13 cellular contexts compared by ENCODE assay signal in the genomic region with DNA sequence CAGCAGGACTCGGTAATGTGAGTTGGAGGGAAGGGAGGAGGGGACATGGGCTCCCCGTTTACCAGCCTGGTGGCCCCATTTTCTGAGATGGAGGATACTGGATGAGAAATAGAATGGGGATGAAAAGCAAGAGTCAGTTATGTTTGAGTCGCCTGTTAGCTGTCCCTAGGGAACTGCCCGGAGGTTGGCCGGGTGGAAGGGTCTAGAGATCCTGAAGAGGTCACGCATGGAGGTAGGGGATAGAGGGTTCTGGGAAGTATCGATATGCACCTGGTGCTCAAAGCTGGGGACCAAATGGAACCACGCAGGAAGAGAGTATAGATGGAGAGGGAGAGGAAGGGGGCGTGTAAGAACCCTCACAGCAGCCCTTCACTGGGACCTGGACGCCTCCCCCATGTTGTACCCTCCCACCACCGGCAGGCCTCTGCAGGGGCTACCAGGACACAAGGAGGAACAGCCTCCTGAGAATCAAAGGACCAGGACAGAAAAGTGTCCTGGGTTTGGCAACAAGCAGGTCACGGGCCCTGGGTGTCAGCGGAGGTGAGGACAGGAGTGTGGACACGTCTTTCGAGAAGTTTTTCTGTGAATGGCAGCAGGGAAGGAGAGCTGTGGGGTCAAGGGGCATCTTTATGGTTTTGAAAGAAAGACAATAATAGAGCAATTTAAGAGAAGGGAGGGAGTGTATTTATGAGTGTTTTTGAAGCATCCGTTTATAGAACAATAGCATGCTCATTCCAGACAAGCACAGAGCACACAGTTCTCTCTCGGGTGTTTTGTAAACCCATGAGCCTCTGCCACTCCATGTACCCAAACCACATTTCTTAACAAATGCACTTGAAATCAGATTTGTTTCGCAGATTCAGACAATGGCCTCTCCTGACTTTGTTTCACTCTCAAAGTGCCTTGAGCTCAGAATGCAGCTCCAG.
DNase-seq lines count a peak whose midpoint lies in the region; ATAC-seq and TF ChIP-seq lines count a peak whose summit lies in the region.
"Had no signal": no experiment of that assay in that cellular context is flagged by ENCODE, and none has a peak within 500 bp of the region (broad histone marks: within the 10 kb centered on the region; RNA-seq: fewer than 3 reads in every experiment).

No MANE protein-coding gene starts in this region.

- ATAC-seq in activated naive CD4-positive, alpha-beta T cell treated with anti-CD3 and anti-CD28 coated beads, Interleukin-2, amount 50 U/mL, for 72 hours, result no peak
- ATAC-seq: K562 had no signal

- H3K36me3 ChIP-seq in endodermal cell (ENCODE audit: control insufficient read depth, insufficient read depth, low read length), result peaks cover 13% of the 10 kb centered on the region
- H3K36me3 ChIP-seq in uterus, result no peaks in the 10 kb centered on the region

- peaks cover 36% of the 10 kb centered on the region for H3K4me1 Mint-ChIP-seq in activated naive CD4-positive, alpha-beta T cell treated with anti-CD3 and anti-CD28 coated beads, Interleukin-2, amount 50 U/mL, for 24 hours
- H3K4me1 Mint-ChIP-seq in endodermal cell (peaks cover 7% of the 10 kb centered on the region), nephron progenitor cell (peaks cover 44% of the 10 kb centered on the region)

- no peak for TF ChIP-seq CTCF in endodermal cell (conservative IDR thresholded peaks at IDR 0.05)
- TF ChIP-seq CTCF in nephron progenitor cell (IDR thresholded peaks at IDR 0.05), result no peak
- TF ChIP-seq CTCF in uterus (IDR thresholded peaks at IDR 0.05), result no peak

- H3K27ac ChIP-seq in endodermal cell (ENCODE audit: low read depth, low read length) (no peak overlapping the region), uterus (no peak overlapping the region)

- 89 to 93% methylated on average over 13 to 18 of the region's 18 CpGs for WGBS in endodermal cell (ENCODE audit: insufficient coverage in 1 of 2, insufficient read length in 1 of 2), 2 experiments

- no peak overlapping the region for H3K4me3 Mint-ChIP-seq in activated naive CD4-positive, alpha-beta T cell treated with anti-CD3 and anti-CD28 coated beads, Interleukin-2, amount 50 U/mL, for 24 hours
- H3K4me3 Mint-ChIP-seq in endodermal cell, result no peak overlapping the region
- no peak overlapping the region for H3K4me3 Mint-ChIP-seq in nephron progenitor cell

- no peak overlapping the region for H3K9ac ChIP-seq in endodermal cell (ENCODE audit: extremely low read depth, low read length, poor library complexity, severe bottlenecking)

- TF ChIP-seq POLR2A in uterus (IDR thresholded peaks at IDR 0.05), result no peak

- H3K27me3 ChIP-seq in endodermal cell (ENCODE audit: control insufficient read depth, insufficient read depth, low read length, poor library complexity, severe bottlenecking), result no peaks in the 10 kb centered on the region
- H3K27me3 ChIP-seq in uterus, result no peaks in the 10 kb centered on the region

- intact Hi-C loops in uterus (cut with DNase I; ENCODE audit: low total_unique reads), result no loop called here

- no peak for DNase-seq in activated naive CD4-positive, alpha-beta T cell treated with anti-CD3 and anti-CD28 coated beads, Interleukin-2, amount 50 U/mL, for 72 hours (ENCODE audit: low spot score in 2 of 2)
- peak; percentile 32 for DNase-seq in endodermal cell
- DNase-seq in nephron progenitor cell, result no peak
- peak; percentile 2 to 9 for DNase-seq in uterus
- no peak for DNase-seq in SIG-M5 treated with dmso at 0.1 percent for 504 hours (lab: John Stamatoyannopoulos, UW; ENCODE audit: unreplicated experiment)
- no peak for DNase-seq in NCI-H187 treated with DMSO at 0.1 percent for 48 hours (lab: John Stamatoyannopoulos, UW)
- no peak for DNase-seq in nucleus accumbens (lab: John Stamatoyannopoulos, UW)
- DNase-seq: DMS153, erythroblast, H7, NCI-H187 had no signal

- no peak overlapping the region for H3K4me3 ChIP-seq in endodermal cell (ENCODE audit: low read length)
- H3K4me3 ChIP-seq in uterus, result no peak overlapping the region
- H3K4me3 ChIP-seq: K562 had no signal

- H3K27me3 Mint-ChIP-seq in activated naive CD4-positive, alpha-beta T cell treated with anti-CD3 and anti-CD28 coated beads, Interleukin-2, amount 50 U/mL, for 24 hours, result no peaks in the 10 kb centered on the region
- H3K27me3 Mint-ChIP-seq in endodermal cell (ENCODE audit: insufficient read depth) (no peaks in the 10 kb centered on the region), nephron progenitor cell (ENCODE audit: low read depth, poor library complexity) (peaks cover 11% of the 10 kb centered on the region)

- H3K9me3 Mint-ChIP-seq in activated naive CD4-positive, alpha-beta T cell treated with anti-CD3 and anti-CD28 coated beads, Interleukin-2, amount 50 U/mL, for 24 hours, result no peaks in the 10 kb centered on the region
- H3K9me3 Mint-ChIP-seq in activated naive CD4-positive, alpha-beta T cell treated with anti-CD3 and anti-CD28 coated beads, Interleukin-2, amount 50 U/mL, for 72 hours, result peaks cover 0 to 5% of the 10 kb centered on the region in 2 donors
- H3K9me3 Mint-ChIP-seq in endodermal cell (peaks cover 7% of the 10 kb centered on the region), nephron progenitor cell (peaks cover 16% of the 10 kb centered on the region)

- H3K9me3 ChIP-seq in endodermal cell (ENCODE audit: control insufficient read depth, low read length), result peaks cover 8% of the 10 kb centered on the region
- H3K9me3 ChIP-seq in uterus, result no peaks in the 10 kb centered on the region

- H3K4me1 ChIP-seq in endodermal cell (ENCODE audit: control insufficient read depth, insufficient read depth, low read length), result no peaks in the 10 kb centered on the region
- no peaks in the 10 kb centered on the region for H3K4me1 ChIP-seq in uterus

- H3K27ac Mint-ChIP-seq in activated naive CD4-positive, alpha-beta T cell treated with anti-CD3 and anti-CD28 coated beads, Interleukin-2, amount 50 U/mL, for 24 hours, result peak overlapping the region; percentile 71
- peak overlapping the region in 1 of 2 donors; percentile 48 for H3K27ac Mint-ChIP-seq in activated naive CD4-positive, alpha-beta T cell treated with anti-CD3 and anti-CD28 coated beads, Interleukin-2, amount 50 U/mL, for 72 hours
- H3K27ac Mint-ChIP-seq in endodermal cell (no peak overlapping the region), nephron progenitor cell (peak overlapping the region; percentile 13)

- no peaks in the 10 kb centered on the region for H3K36me3 Mint-ChIP-seq in activated naive CD4-positive, alpha-beta T cell treated with anti-CD3 and anti-CD28 coated beads, Interleukin-2, amount 50 U/mL, for 24 hours
- H3K36me3 Mint-ChIP-seq in activated naive CD4-positive, alpha-beta T cell treated with anti-CD3 and anti-CD28 coated beads, Interleukin-2, amount 50 U/mL, for 72 hours, result peaks cover 0 to 10% of the 10 kb centered on the region in 2 donors
- H3K36me3 Mint-ChIP-seq in endodermal cell (ENCODE audit: low read depth), result peaks cover 31% of the 10 kb centered on the region
- H3K36me3 Mint-ChIP-seq in nephron progenitor cell (ENCODE audit: low read depth), result peaks cover 44% of the 10 kb centered on the region

Comparison
In these comparisons a context has a peak if more than half of its experiments do, and no peak if none do; other contexts are left out.
1. DNase-seq: peak in endodermal cell (single experiment) and uterus (2 of 2); none in activated naive CD4-positive, alpha-beta T cell treated with anti-CD3 and anti-CD28 coated beads, Interleukin-2, amount 50 U/mL, for 72 hours (0 of 2), nephron progenitor cell (single experiment), SIG-M5 treated with dmso at 0.1 percent for 504 hours (single experiment), NCI-H187 treated with DMSO at 0.1 percent for 48 hours (single experiment) and nucleus accumbens (0 of 56).